Comparison of ENCODE assay signal across 22 cellular contexts in genomic region chr14:69990319-69990718, GRCh38.
"Had no signal": no experiment of that assay in that cellular context is flagged by ENCODE, and none has a peak within 500 bp of the region (broad histone marks: within the 10 kb centered on the region; RNA-seq: fewer than 3 reads in every experiment).

No MANE protein-coding gene starts in this region.

- H3K9me3 Mint-ChIP-seq: activated CD4-positive, alpha-beta T cell treated with anti-CD3 and anti-CD28 coated beads, Interleukin-2, amount 10 ng/mL, durations not matched to agents 7 days and 5 days; activated T-cell treated with anti-CD3 and anti-CD28 coated beads, Interleukin-2, amount 50 U/mL, for 4 hours; dendritic cell treated with granulocyte-macrophage colony-stimulating factor and Interleukin-4, amounts not matched to agents 40 ng/mL and 50 ng/mL, for 4 days; immature natural killer cell; stimulated activated naive B cell treated with anti-CD40 and anti-IgM and Interleukin-4, amounts not matched to agents 10 μg/mL and 1 μg/mL and 100 μg/mL, for 72 hours; T-helper 1 cell treated with Interleukin-12 subunit alpha and Interleukin-12 subunit beta and Interleukin-4 antibody, amounts not matched to agents 30 μg/mL and 1 μg/mL, for 36 hours had no signal

- H3K4me3 ChIP-seq: gastroesophageal sphincter, pancreas, spleen, thyroid gland had no signal

- H3K4me1 ChIP-seq: pancreas, spleen, thyroid gland had no signal

- ATAC-seq: activated CD4-positive, CD25-positive, alpha-beta regulatory T cell treated with anti-CD3 and anti-CD28 coated beads, Interleukin-2, amount 50 U/mL, for 24 hours; activated CD8-positive, alpha-beta T cell treated with anti-CD3 and anti-CD28 coated beads, Interleukin-2, amount 10 ng/mL, durations not matched to agents 7 days and 5 days; activated T-cell treated with anti-CD3 and anti-CD28 coated beads, Interleukin-2, amount 50 U/mL, for 4 hours; esophagus mucosa; gastroesophageal sphincter; naive thymus-derived CD8-positive, alpha-beta T cell; stimulated activated naive B cell treated with anti-CD40 and anti-IgM and Interleukin-4, amounts not matched to agents 10 μg/mL and 1 μg/mL and 100 μg/mL, for 72 hours had no signal

- H3K4me3 Mint-ChIP-seq: activated CD4-positive, alpha-beta T cell treated with anti-CD3 and anti-CD28 coated beads, Interleukin-2, amount 10 ng/mL, durations not matched to agents 7 days and 5 days; activated CD8-positive, alpha-beta T cell treated with anti-CD3 and anti-CD28 coated beads, Interleukin-2, amount 10 ng/mL, durations not matched to agents 7 days and 5 days; activated T-cell treated with anti-CD3 and anti-CD28 coated beads, Interleukin-2, amount 50 U/mL, for 4 hours; dendritic cell treated with granulocyte-macrophage colony-stimulating factor and Interleukin-4, amounts not matched to agents 40 ng/mL and 50 ng/mL, for 4 days; immature natural killer cell; naive thymus-derived CD8-positive, alpha-beta T cell; stimulated activated naive B cell treated with anti-CD40 and anti-IgM and Interleukin-4, amounts not matched to agents 10 μg/mL and 1 μg/mL and 100 μg/mL, for 72 hours; T-helper 1 cell treated with Interleukin-12 subunit alpha and Interleukin-12 subunit beta and Interleukin-4 antibody, amounts not matched to agents 30 μg/mL and 1 μg/mL, for 36 hours had no signal

- H3K4me1 Mint-ChIP-seq: activated CD4-positive, alpha-beta T cell treated with anti-CD3 and anti-CD28 coated beads, Interleukin-2, amount 10 ng/mL, durations not matched to agents 7 days and 5 days; immature natural killer cell; naive thymus-derived CD8-positive, alpha-beta T cell; stimulated activated naive B cell treated with anti-CD40 and anti-IgM and Interleukin-4, amounts not matched to agents 10 μg/mL and 1 μg/mL and 100 μg/mL, for 72 hours had no signal

- H3K36me3 ChIP-seq: gastroesophageal sphincter, neutrophil, pancreas, spleen, thyroid gland had no signal

- H3K9me3 ChIP-seq: gastroesophageal sphincter, neutrophil, pancreas, spleen, thyroid gland had no signal

- H3K36me3 Mint-ChIP-seq: immature natural killer cell; stimulated activated naive B cell treated with anti-CD40 and anti-IgM and Interleukin-4, amounts not matched to agents 10 μg/mL and 1 μg/mL and 100 μg/mL, for 72 hours had no signal

- H3K27ac Mint-ChIP-seq: activated CD8-positive, alpha-beta T cell treated with anti-CD3 and anti-CD28 coated beads, Interleukin-2, amount 10 ng/mL, durations not matched to agents 7 days and 5 days; dendritic cell treated with granulocyte-macrophage colony-stimulating factor and Interleukin-4, amounts not matched to agents 40 ng/mL and 50 ng/mL, for 4 days; immature natural killer cell; naive thymus-derived CD8-positive, alpha-beta T cell; stimulated activated naive B cell treated with anti-CD40 and anti-IgM and Interleukin-4, amounts not matched to agents 10 μg/mL and 1 μg/mL and 100 μg/mL, for 72 hours; T-helper 1 cell treated with Interleukin-12 subunit alpha and Interleukin-12 subunit beta and Interleukin-4 antibody, amounts not matched to agents 30 μg/mL and 1 μg/mL, for 36 hours had no signal

- H3K27ac ChIP-seq: gastroesophageal sphincter, neutrophil, pancreas, spleen, thyroid gland had no signal

- DNase-seq: activated CD4-positive, alpha-beta T cell treated with anti-CD3 and anti-CD28 coated beads, Interleukin-2, amount 10 ng/mL, durations not matched to agents 7 days and 5 days; activated CD8-positive, alpha-beta memory T cell treated with anti-CD3 and anti-CD28 coated beads, Interleukin-2, amount 50 U/mL, for 4 hours; activated CD8-positive, alpha-beta T cell treated with anti-CD3 and anti-CD28 coated beads, Interleukin-2, amount 10 ng/mL, durations not matched to agents 7 days and 5 days; activated effector memory CD4-positive, alpha-beta T cell treated with Interleukin-2 at 50 U/mL for 16 hours; activated naive CD4-positive, alpha-beta T cell treated with anti-CD3 and anti-CD28 coated beads, Interleukin-2, amount 50 U/mL, for 16 hours; activated T-cell treated with anti-CD3 and anti-CD28 coated beads, Interleukin-2, amount 50 U/mL, for 4 hours; aorta; effector CD8-positive, alpha-beta T cell; immature natural killer cell; kidney glomerular epithelial cell; mesendoderm; naive thymus-derived CD8-positive, alpha-beta T cell; pancreas; spleen; stimulated activated naive B cell treated with anti-CD40 and anti-IgM and Interleukin-4, amounts not matched to agents 10 μg/mL and 1 μg/mL and 100 μg/mL, for 72 hours; thyroid gland had no signal

- H3K27me3 ChIP-seq: pancreas, thyroid gland had no signal
